In the genomic region with DNA sequence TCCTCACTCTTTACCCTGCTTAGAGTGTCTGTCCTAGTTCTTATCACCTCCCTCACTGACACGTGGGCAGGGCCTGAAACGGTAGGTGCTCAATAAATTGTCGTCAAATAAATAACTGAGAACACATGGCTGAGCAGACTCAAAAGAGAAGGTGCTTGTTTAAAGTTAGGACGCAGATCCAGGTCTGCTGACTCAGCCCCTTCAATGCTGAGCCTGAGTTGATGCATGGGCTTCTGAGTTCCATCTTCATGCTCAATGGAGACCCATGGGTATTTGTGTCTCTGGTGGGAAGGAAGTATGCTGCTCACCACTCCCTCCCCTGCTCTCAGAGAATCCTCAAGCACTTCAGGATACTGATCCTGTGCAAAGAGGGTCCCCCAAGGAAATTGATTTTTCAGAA, we compare ENCODE assay signal across 31 cellular contexts.
DNase-seq lines count a peak whose midpoint lies in the region; ATAC-seq, FAIRE-seq and TF ChIP-seq lines count a peak whose summit lies in the region.
"Had no signal": no experiment of that assay in that cellular context is flagged by ENCODE, and none has a peak within 500 bp of the region (broad histone marks: within the 10 kb centered on the region; RNA-seq: fewer than 3 reads in every experiment).

No MANE protein-coding gene starts in this region.

- DNase-seq in activated CD4-positive, alpha-beta T cell treated with anti-CD3 and anti-CD28 coated beads, Interleukin-2, amount 10 ng/mL, durations not matched to agents 24 days and 14 days: no peak
- DNase-seq in activated CD4-positive, alpha-beta T cell treated with anti-CD3 and anti-CD28 coated beads for 4 hours: no peak
- DNase-seq in HFFc6 (no peak), K562 (ENCODE audit: extremely low read depth in 1 of 4, low spot score in 3 of 4) (no peak), nephron progenitor cell (no peak), stomach (no peak), D341Med (ENCODE audit: low spot score) (no peak)
- DNase-seq: activated CD4-positive, alpha-beta memory T cell treated with anti-CD3 and anti-CD28 coated beads, Interleukin-2, amount 10 ng/mL, durations not matched to agents 7 days and 5 days; activated gamma-delta T cell; caudate nucleus; endodermal cell; glutamatergic neuron; H9; left ventricle myocardium inferior; NCI-H1436 treated with DMSO at 0.1 percent for 48 hours; NCI-H2107; NCI-H345; NCI-H69; occipital lobe; PC-3; sigmoid colon; SK-N-SH; stimulated activated CD4-positive, alpha-beta T cell treated with anti-CD3 and anti-CD28 coated beads, Interleukin-12 subunit alpha, Interleukin-12 subunit beta, amount 100 ng/mL, for 4 hours; stimulated activated CD4-positive, alpha-beta T cell treated with anti-CD3 and anti-CD28 coated beads, Interleukin-4, amount 100 ng/mL, for 1 hour; upper lobe of left lung had no signal

- no peaks in the 10 kb centered on the region for H3K9me3 ChIP-seq in K562 (replicated peaks; ENCODE audit: control insufficient read depth, insufficient read depth, low read depth, low read length)
- H3K9me3 ChIP-seq in stomach: no peaks in the 10 kb centered on the region
- H3K9me3 ChIP-seq: left ventricle myocardium inferior, prostate gland, sigmoid colon, SK-N-SH, upper lobe of left lung had no signal

- 0% methylated on average over 4 of the region's 4 CpGs for WGBS in K562 (ENCODE audit: insufficient coverage, low coverage, missing lambda C conversion rate)
- WGBS in stomach, 5 donors: 55 to 63% (median 57%) methylated on average over 4 of the region's 4 CpGs

- TF ChIP-seq CTCF in HFFc6 (IDR thresholded peaks at IDR 0.05) (no peak), K562 (IDR thresholded peaks at IDR 0.05 in 2 of 3, conservative IDR thresholded peaks at IDR 0.05 in 1 of 3; ENCODE audit: insufficient read depth in 2 of 3, low read depth in 1 of 3, low read length in 3 of 3) (no peak), nephron progenitor cell (IDR thresholded peaks at IDR 0.05) (no peak), stomach (IDR thresholded peaks at IDR 0.05) (no peak)

- H3K4me1 ChIP-seq in K562 (replicated peaks in 1 of 2; ENCODE audit: control insufficient read depth in 2 of 2, insufficient read depth in 2 of 2, low read length in 2 of 2) (no peaks in the 10 kb centered on the region), stomach (peaks cover 0 to 14% (median 7%) of the 10 kb centered on the region in 4 donors)
- H3K4me1 ChIP-seq: sigmoid colon had no signal

- TF ChIP-seq EP300 in K562 (IDR thresholded peaks at IDR 0.05; ENCODE audit: low read length) (no peak), stomach (IDR thresholded peaks at IDR 0.05) (no peak)

- no peaks in the 10 kb centered on the region for H3K9me1 ChIP-seq in K562 (ENCODE audit: control insufficient read depth, insufficient read depth, low read length)

- H3K4me1 Mint-ChIP-seq in activated CD4-positive, alpha-beta T cell treated with anti-CD3 and anti-CD28 coated beads, Interleukin-2, amount 10 ng/mL, durations not matched to agents 24 days and 14 days: peaks cover 43% of the 10 kb centered on the region
- H3K4me1 Mint-ChIP-seq in HFFc6 (ENCODE audit: low read depth) (peaks cover 56% of the 10 kb centered on the region), nephron progenitor cell (peaks cover 58% of the 10 kb centered on the region)
- H3K4me1 Mint-ChIP-seq: endodermal cell had no signal

- no peak for TF ChIP-seq RAD21 in K562 (CRISPR knock-in tag; conservative IDR thresholded peaks at IDR 0.05 in 1 of 2, IDR thresholded peaks at IDR 0.05 in 1 of 2)

- peaks cover 0 to 8% of the 10 kb centered on the region in 2 experiments; a peak in 2 of 5 replicates for H3K27me3 ChIP-seq in K562 (ENCODE audit: control insufficient read depth in 2 of 2, insufficient read depth in 2 of 2, low read length in 2 of 2)
- H3K27me3 ChIP-seq in stomach: no peaks in the 10 kb centered on the region
- H3K27me3 ChIP-seq: sigmoid colon, upper lobe of left lung had no signal

- CTCF ChIA-PET in K562 (lab: Yijun Ruan, JAX; ENCODE audit: low intra/inter-chr PET ratio): no interaction called here

- no peak overlapping the region for H2AFZ ChIP-seq in K562 (ENCODE audit: low read depth, low read length)

- H3K36me3 Mint-ChIP-seq in activated CD4-positive, alpha-beta T cell treated with anti-CD3 and anti-CD28 coated beads, Interleukin-2, amount 10 ng/mL, durations not matched to agents 24 days and 14 days (ENCODE audit: low read depth): peaks cover 47% of the 10 kb centered on the region
- H3K36me3 Mint-ChIP-seq in HFFc6 (ENCODE audit: low read depth): peaks cover 30% of the 10 kb centered on the region
- H3K36me3 Mint-ChIP-seq in nephron progenitor cell (ENCODE audit: low read depth): no peaks in the 10 kb centered on the region

- intact Hi-C loops in activated CD4-positive, alpha-beta T cell treated with anti-CD3 and anti-CD28 coated beads, Interleukin-2, amount 10 ng/mL, durations not matched to agents 24 days and 14 days (cut with micrococcal nuclease): no loop called here
- intact Hi-C loops in K562 (cut with micrococcal nuclease): no loop called here
- intact Hi-C loops in stomach (cut with DNase I; ENCODE audit: low total_unique reads): no loop called here

- no peaks in the 10 kb centered on the region for H3K27me3 Mint-ChIP-seq in activated CD4-positive, alpha-beta T cell treated with anti-CD3 and anti-CD28 coated beads, Interleukin-2, amount 10 ng/mL, durations not matched to agents 24 days and 14 days
- no peaks in the 10 kb centered on the region for H3K27me3 Mint-ChIP-seq in HFFc6 (ENCODE audit: insufficient read depth)
- peaks cover 23% of the 10 kb centered on the region for H3K27me3 Mint-ChIP-seq in nephron progenitor cell (ENCODE audit: low read depth, poor library complexity)
- H3K27me3 Mint-ChIP-seq: activated CD4-positive, alpha-beta memory T cell treated with anti-CD3 and anti-CD28 coated beads, Interleukin-2, amount 10 ng/mL, durations not matched to agents 7 days and 5 days had no signal

- TF ChIP-seq POLR2A in K562 (conservative IDR thresholded peaks at IDR 0.05) (no peak), stomach (IDR thresholded peaks at IDR 0.05) (no peak), GM18505 (IDR thresholded peaks at IDR 0.05; ENCODE audit: borderline replicate concordance, extremely low read depth, insufficient read depth, insufficient read length) (no peak)

- H3K27ac Mint-ChIP-seq in activated CD4-positive, alpha-beta T cell treated with anti-CD3 and anti-CD28 coated beads, Interleukin-2, amount 10 ng/mL, durations not matched to agents 24 days and 14 days: peak overlapping the region; percentile 42
- H3K27ac Mint-ChIP-seq in HFFc6 (peak overlapping the region; percentile 86), nephron progenitor cell (peak overlapping the region; percentile 6)
- H3K27ac Mint-ChIP-seq: activated CD4-positive, alpha-beta memory T cell treated with anti-CD3 and anti-CD28 coated beads, Interleukin-2, amount 10 ng/mL, durations not matched to agents 7 days and 5 days; endodermal cell; H9 had no signal

- no peaks in the 10 kb centered on the region for H3K9me3 Mint-ChIP-seq in activated CD4-positive, alpha-beta T cell treated with anti-CD3 and anti-CD28 coated beads, Interleukin-2, amount 10 ng/mL, durations not matched to agents 24 days and 14 days
- H3K9me3 Mint-ChIP-seq in HFFc6: no peaks in the 10 kb centered on the region
- no peaks in the 10 kb centered on the region for H3K9me3 Mint-ChIP-seq in nephron progenitor cell
- H3K9me3 Mint-ChIP-seq: activated CD4-positive, alpha-beta memory T cell treated with anti-CD3 and anti-CD28 coated beads, Interleukin-2, amount 10 ng/mL, durations not matched to agents 7 days and 5 days; endodermal cell; H9 had no signal

- no peak overlapping the region for H3K27ac ChIP-seq in K562 (ENCODE audit: extremely low read depth, low read depth, low read length)
- H3K27ac ChIP-seq in stomach: no peak overlapping the region
- H3K27ac ChIP-seq: 22Rv1, C4-2B, left ventricle myocardium inferior, prostate gland, sigmoid colon, upper lobe of left lung had no signal

- no peaks in the 10 kb centered on the region for H3K79me2 ChIP-seq in K562 (ENCODE audit: control insufficient read depth, insufficient read depth, low read length)

- no peak for ATAC-seq in K562
- no peak for ATAC-seq in GM18505 (IDR thresholded peaks at IDR 0.05; ENCODE audit: unreplicated experiment)
- ATAC-seq: esophagus mucosa, PC-3 had no signal

- no peak overlapping the region for H3K4me3 ChIP-seq in K562
- no peak overlapping the region for H3K4me3 ChIP-seq in stomach
- H3K4me3 ChIP-seq: left ventricle myocardium inferior, prostate gland, sigmoid colon, upper lobe of left lung had no signal

- H3K4me2 ChIP-seq in K562 (ENCODE audit: insufficient read depth, low read length): no peak overlapping the region
- H3K4me2 ChIP-seq: SK-N-SH had no signal

- in situ Hi-C loops in K562 (cut with MboI): no loop called here

- BruUV-seq in K562 (replicated peaks; lab: Mats Ljungman, UMichigan): no TSS peak

- H3K36me3 ChIP-seq in K562 (ENCODE audit: control insufficient read depth, insufficient read depth, low read length) (no peaks in the 10 kb centered on the region), stomach (peaks cover 0 to 71% (median 32%) of the 10 kb centered on the region in 4 donors)
- H3K36me3 ChIP-seq: prostate gland, sigmoid colon had no signal

- no peak for FAIRE-seq in K562 (lab: Jason Lieb, UNC)
- FAIRE-seq: keratinocyte had no signal

- no peaks in the 10 kb centered on the region for H4K20me1 ChIP-seq in K562 (replicated peaks; ENCODE audit: control insufficient read depth, insufficient read depth, low read length)

- POLR2A ChIA-PET in K562 (lab: Yijun Ruan, JAX): no interaction called here

- no peak overlapping the region for H3K4me3 Mint-ChIP-seq in activated CD4-positive, alpha-beta T cell treated with anti-CD3 and anti-CD28 coated beads, Interleukin-2, amount 10 ng/mL, durations not matched to agents 24 days and 14 days
- H3K4me3 Mint-ChIP-seq in HFFc6 (no peak overlapping the region), nephron progenitor cell (no peak overlapping the region)
- H3K4me3 Mint-ChIP-seq: activated CD4-positive, alpha-beta memory T cell treated with anti-CD3 and anti-CD28 coated beads, Interleukin-2, amount 10 ng/mL, durations not matched to agents 7 days and 5 days; endodermal cell; H9 had no signal

- H3K9ac ChIP-seq in K562 (ENCODE audit: insufficient read depth in 1 of 2, low read depth in 2 of 2, low read length in 2 of 2): no peak overlapping the region
- H3K9ac ChIP-seq: SK-N-SH had no signal

TF ChIP-seq in K562, 482 proteins besides CTCF, POLR2A, EP300 and RAD21 (continues in another document):
- no peak for TF ChIP-seq U2AF1 (optimal IDR thresholded peaks at IDR 0.05; ENCODE audit: low read depth, low read length)
- peak; percentile 19; the same call in 1 of the 2 replicates for TF ChIP-seq ZNF316 (IDR thresholded peaks at IDR 0.05)

Comparison
In these comparisons a context has a peak if more than half of its experiments do, and no peak if none do; other contexts are left out.
1. H3K27ac Mint-ChIP-seq: peak in every context shown above with its lines; median percentile 86 in HFFc6; 42 in activated CD4-positive, alpha-beta T cell treated with anti-CD3 and anti-CD28 coated beads, Interleukin-2, amount 10 ng/mL, durations not matched to agents 24 days and 14 days; 6 in nephron progenitor cell.